ENCODE assay signal across 8 cellular contexts in the genomic region with DNA sequence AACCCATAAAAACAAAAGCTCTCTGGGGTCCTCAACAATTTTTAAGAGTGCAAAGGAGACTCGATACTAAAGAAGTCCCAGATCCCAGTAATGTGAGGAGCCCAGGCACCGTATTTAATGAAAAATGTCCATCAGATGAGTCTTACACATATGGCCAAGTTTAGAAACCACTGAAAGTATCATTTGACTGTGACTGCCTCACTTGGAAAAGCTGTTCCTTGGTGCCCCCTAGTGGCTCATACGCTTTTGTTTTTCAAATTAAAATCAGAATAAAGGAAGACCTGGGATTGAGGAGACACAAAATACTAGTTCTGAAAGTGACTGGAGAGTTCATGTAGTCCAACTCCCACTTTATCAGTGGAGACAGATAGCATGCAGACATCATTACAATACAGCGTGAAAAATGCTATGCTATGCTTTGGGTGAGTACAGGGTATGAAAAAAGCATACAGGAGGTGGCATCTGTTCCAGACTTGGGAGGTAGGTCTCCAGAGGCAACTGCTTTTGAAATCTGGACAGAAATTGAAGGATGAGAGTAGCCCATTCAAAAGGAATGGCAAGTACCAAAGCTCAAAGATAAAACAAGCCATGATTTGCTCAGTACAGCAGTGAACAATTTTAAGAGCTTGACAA. TPM values are rescaled to one million over a fixed set of nuclear protein-coding genes. Genes with fewer than 3 reads are reported as not detected.
DNase-seq lines count a peak whose midpoint lies in the region; ATAC-seq and TF ChIP-seq lines count a peak whose summit lies in the region.

No MANE protein-coding gene starts in this region.

- POLR2A ChIA-PET in AG04450 (lab: Yijun Ruan, JAX), result no interaction called here

- no peaks in the 10 kb centered on the region for H3K27me3 ChIP-seq in AG04450 (ENCODE audit: control insufficient read depth, insufficient read depth, low read length)

- DNase-seq in AG04450 (ENCODE audit: low read depth, low spot score) (peak; percentile 85), NCI-H187 (lab: John Stamatoyannopoulos, UW) (peak; percentile 16 to 33), T-helper 22 cell (ENCODE audit: low read depth) (peak; percentile 1), astrocyte of the hippocampus (ENCODE audit: low read depth, low spot score) (peak; percentile 87), iPS-NIHi7 (ENCODE audit: extremely low spot score) (peak; percentile 50)
- peak; percentile 3 to 9 for DNase-seq in stimulated activated CD4-positive, alpha-beta T cell treated with anti-CD3 and anti-CD28 coated beads, Interleukin-15, amount 100 ng/mL, for 1 hour (ENCODE audit: low read depth in 1 of 2, low spot score in 1 of 2)

- ATAC-seq in GM18508 (IDR thresholded peaks at IDR 0.05; ENCODE audit: insufficient read depth, unreplicated experiment) (peak; percentile 86), HG02981 (IDR thresholded peaks at IDR 0.05; ENCODE audit: unreplicated experiment) (peak; percentile 92)

- TF ChIP-seq CTCF in AG04450 (IDR thresholded peaks at IDR 0.05; ENCODE audit: low read depth, low read length), result peak; percentile 79

- no peaks in the 10 kb centered on the region for H3K9me3 ChIP-seq in AG04450 (ENCODE audit: control insufficient read depth, insufficient read depth, low read length)

- CTCF ChIA-PET in AG04450 (lab: Charles Lee), result interaction anchor here (0.6 to 8.9 kb wide), 49 partner anchors 9 to 1990 kb away, joined by 3 to 134 read pairs (median 5); a partner anchor contains a TSS

- H3K27ac ChIP-seq in AG04450 (ENCODE audit: low read depth, low read length), result no peak overlapping the region

- no peak overlapping the region for H3K4me3 ChIP-seq in AG04450 (ENCODE audit: low read depth, low read length)

RNA-seq across cellular contexts. Expression of a gene that starts 33.8 kb away (rescaled TPM):
- polyA plus RNA-seq in AG04450 (2011; rRNA removed), result 18.9 and 25.4 TPM in 2 replicates
- polyA minus RNA-seq in AG04450 (2011; rRNA and poly(A)+ RNA removed), result 20.1 and 42.1 TPM in 2 replicates

RNA-seq across cellular contexts. Expression of a gene that starts 33.9 kb away (rescaled TPM):
- 33.4 and 41.4 TPM in 2 replicates for polyA plus RNA-seq in AG04450 (2011; rRNA removed)
- 43.4 and 52.3 TPM in 2 replicates for polyA minus RNA-seq in AG04450 (2011; rRNA and poly(A)+ RNA removed)

Comparison
In these comparisons a context has a peak if more than half of its experiments do, and no peak if none do; other contexts are left out.
1. DNase-seq: peak in every context shown above with its lines; median percentile 87 in astrocyte of the hippocampus; 85 in AG04450; 50 in iPS-NIHi7; 24 in NCI-H187; 6 in stimulated activated CD4-positive, alpha-beta T cell treated with anti-CD3 and anti-CD28 coated beads, Interleukin-15, amount 100 ng/mL, for 1 hour; 1 in T-helper 22 cell.